30 cellular contexts compared by ENCODE assay signal in the genomic region with DNA sequence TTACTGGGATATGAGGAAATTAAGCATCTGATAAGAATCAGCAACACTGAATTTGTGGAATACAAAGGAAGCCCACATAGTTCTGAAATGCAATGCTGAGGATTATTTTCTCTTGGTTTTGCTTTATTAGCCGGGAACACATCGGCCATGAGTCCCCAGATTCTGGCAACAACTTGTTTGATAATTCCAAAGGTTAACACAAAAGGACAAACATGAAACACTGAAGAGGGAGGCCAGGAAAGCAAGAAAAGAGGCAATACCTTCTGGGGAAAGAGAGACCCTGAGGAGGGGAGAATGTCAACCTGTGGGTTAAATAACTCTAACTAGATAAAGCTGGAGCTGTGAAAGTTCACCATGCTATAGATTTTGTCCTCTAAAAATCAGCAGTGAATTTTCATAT.
"Had no signal": no experiment of that assay in that cellular context is flagged by ENCODE, and none has a peak within 500 bp of the region (broad histone marks: within the 10 kb centered on the region; RNA-seq: fewer than 3 reads in every experiment).

No MANE protein-coding gene starts in this region.

- ATAC-seq: naive thymus-derived CD8-positive, alpha-beta T cell; psoas muscle; right cardiac atrium; sciatic nerve; stimulated activated effector memory CD8-positive, alpha-beta T cell treated with anti-CD3 and anti-CD28 coated beads, Interleukin-12 subunit alpha, Interleukin-12 subunit beta, amount 100 ng/mL, for 72 hours; stimulated activated naive B cell treated with anti-CD40 and anti-IgM and Interleukin-4, amounts not matched to agents 10 μg/mL and 1 μg/mL and 100 μg/mL, for 72 hours had no signal

- H3K4me3 Mint-ChIP-seq: naive thymus-derived CD8-positive, alpha-beta T cell; nephron; neural progenitor cell; stimulated activated effector memory CD8-positive, alpha-beta T cell treated with anti-CD3 and anti-CD28 coated beads, Interleukin-12 subunit alpha, Interleukin-12 subunit beta, amount 100 ng/mL, for 72 hours; stimulated activated naive B cell treated with anti-CD40 and anti-IgM and Interleukin-4, amounts not matched to agents 10 μg/mL and 1 μg/mL and 100 μg/mL, for 72 hours; stimulated activated naive CD8-positive, alpha-beta T cell treated with anti-CD3 and anti-CD28 coated beads, Interleukin-15, Interleukin-2, amounts not matched to agents 100 ng/mL and 50 ng/mL, for 24 hours had no signal

- H3K27ac ChIP-seq: neural progenitor cell, ovary, parathyroid adenoma, psoas muscle, skin epidermis, spleen, stomach, thoracic aorta, thyroid gland, tibial nerve, upper lobe of left lung, vagina had no signal

- H3K9me3 Mint-ChIP-seq: naive thymus-derived CD8-positive, alpha-beta T cell; nephron; neural progenitor cell; stimulated activated effector memory CD8-positive, alpha-beta T cell treated with anti-CD3 and anti-CD28 coated beads, Interleukin-12 subunit alpha, Interleukin-12 subunit beta, amount 100 ng/mL, for 72 hours; stimulated activated naive B cell treated with anti-CD40 and anti-IgM and Interleukin-4, amounts not matched to agents 10 μg/mL and 1 μg/mL and 100 μg/mL, for 72 hours; stimulated activated naive CD8-positive, alpha-beta T cell treated with anti-CD3 and anti-CD28 coated beads, Interleukin-15, Interleukin-2, amounts not matched to agents 100 ng/mL and 50 ng/mL, for 24 hours had no signal

- H3K4me2 ChIP-seq: neural progenitor cell, smooth muscle cell had no signal

- H3K4me3 ChIP-seq: neural progenitor cell, ovary, psoas muscle, skin epidermis, smooth muscle cell, spleen, stomach, thoracic aorta, thyroid gland, tibial nerve, upper lobe of left lung, vagina had no signal

- H3K9me3 ChIP-seq: ovary, psoas muscle, spleen, stomach, thoracic aorta, thyroid gland, tibial nerve, upper lobe of left lung, vagina had no signal

- H3K4me1 Mint-ChIP-seq: naive thymus-derived CD8-positive, alpha-beta T cell; nephron; neural progenitor cell; stimulated activated effector memory CD8-positive, alpha-beta T cell treated with anti-CD3 and anti-CD28 coated beads, Interleukin-12 subunit alpha, Interleukin-12 subunit beta, amount 100 ng/mL, for 72 hours had no signal

- H3K36me3 Mint-ChIP-seq: naive thymus-derived CD8-positive, alpha-beta T cell; neural progenitor cell; stimulated activated effector memory CD8-positive, alpha-beta T cell treated with anti-CD3 and anti-CD28 coated beads, Interleukin-12 subunit alpha, Interleukin-12 subunit beta, amount 100 ng/mL, for 72 hours; stimulated activated naive B cell treated with anti-CD40 and anti-IgM and Interleukin-4, amounts not matched to agents 10 μg/mL and 1 μg/mL and 100 μg/mL, for 72 hours had no signal

- H3K27me3 ChIP-seq: neural progenitor cell, ovary, spleen, stomach, thyroid gland, tibial nerve, upper lobe of left lung, vagina had no signal

- H2AFZ ChIP-seq: neural progenitor cell, parathyroid adenoma had no signal

- H3K4me1 ChIP-seq: neural progenitor cell, parathyroid adenoma, psoas muscle, spleen, stomach, thyroid gland, tibial nerve, upper lobe of left lung, vagina had no signal

- DNase-seq: naive thymus-derived CD8-positive, alpha-beta T cell; occipital lobe; ovary; posterior cingulate gyrus; psoas muscle; right cardiac atrium; spleen; stimulated activated CD4-positive, alpha-beta T cell treated with anti-CD3 and anti-CD28 coated beads, Interleukin-12 subunit alpha, Interleukin-12 subunit beta, amount 100 ng/mL, for 4 hours; stimulated activated CD4-positive, alpha-beta T cell treated with anti-CD3 and anti-CD28 coated beads, Interleukin-2, amount 100 ng/mL, for 24 hours; stimulated activated CD4-positive, alpha-beta T cell treated with anti-CD3 and anti-CD28 coated beads, Interleukin-2, amount 100 ng/mL, for 48 hours; stimulated activated CD4-positive, alpha-beta T cell treated with anti-CD3 and anti-CD28 coated beads, Interleukin-4, amount 100 ng/mL, for 24 hours; stimulated activated naive B cell treated with anti-CD40 and anti-IgM and Interleukin-4, amounts not matched to agents 10 μg/mL and 1 μg/mL and 100 μg/mL, for 72 hours; stimulated activated naive CD4-positive, alpha-beta T cell treated with Interleukin-2 at 50 U/mL for 16 hours; stomach; thyroid gland; trophoblast cell; upper lobe of left lung had no signal

- H3K79me2 ChIP-seq: parathyroid adenoma had no signal

- FAIRE-seq: urothelium cell line had no signal

- H3K27ac Mint-ChIP-seq: naive thymus-derived CD8-positive, alpha-beta T cell; nephron; neural progenitor cell; progenitor cell of endocrine pancreas; stimulated activated effector memory CD8-positive, alpha-beta T cell treated with anti-CD3 and anti-CD28 coated beads, Interleukin-12 subunit alpha, Interleukin-12 subunit beta, amount 100 ng/mL, for 72 hours; stimulated activated naive B cell treated with anti-CD40 and anti-IgM and Interleukin-4, amounts not matched to agents 10 μg/mL and 1 μg/mL and 100 μg/mL, for 72 hours; stimulated activated naive CD8-positive, alpha-beta T cell treated with anti-CD3 and anti-CD28 coated beads, Interleukin-15, Interleukin-2, amounts not matched to agents 100 ng/mL and 50 ng/mL, for 24 hours had no signal

- H3K27me3 Mint-ChIP-seq: progenitor cell of endocrine pancreas; stimulated activated naive B cell treated with anti-CD40 and anti-IgM and Interleukin-4, amounts not matched to agents 10 μg/mL and 1 μg/mL and 100 μg/mL, for 72 hours; stimulated activated naive CD8-positive, alpha-beta T cell treated with anti-CD3 and anti-CD28 coated beads, Interleukin-15, Interleukin-2, amounts not matched to agents 100 ng/mL and 50 ng/mL, for 24 hours had no signal

- H3K9ac ChIP-seq: neural progenitor cell, parathyroid adenoma had no signal

- H3K36me3 ChIP-seq: neural progenitor cell, ovary, spleen, stomach, thoracic aorta, thyroid gland, tibial nerve, upper lobe of left lung, vagina had no signal
